ENCODE assay signal across 25 cellular contexts in the genomic region with DNA sequence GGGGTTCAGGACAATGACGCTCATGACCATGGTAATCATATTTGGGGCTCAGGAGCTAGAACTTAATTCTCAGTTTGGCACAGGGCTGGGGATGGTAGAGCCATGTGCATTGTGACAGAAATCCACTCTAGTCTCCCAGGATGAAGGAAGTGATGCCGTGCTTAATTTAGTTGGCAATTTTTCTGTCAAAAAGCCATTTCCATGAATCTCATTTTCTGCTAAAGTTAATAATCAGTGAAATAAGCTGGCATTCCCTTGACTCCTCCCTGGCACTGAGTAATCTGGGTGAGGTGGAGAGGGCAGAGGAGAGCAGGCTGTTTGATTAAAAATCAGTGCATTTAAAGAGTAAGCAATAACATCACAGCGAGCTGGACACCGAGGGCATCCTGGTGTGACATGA.
"Had no signal": no experiment of that assay in that cellular context is flagged by ENCODE, and none has a peak within 500 bp of the region (broad histone marks: within the 10 kb centered on the region; RNA-seq: fewer than 3 reads in every experiment).

No MANE protein-coding gene starts in this region.

- H3K9me3 Mint-ChIP-seq: activated CD4-positive, alpha-beta T cell treated with anti-CD3 and anti-CD28 coated beads, Interleukin-2, amount 10 ng/mL, durations not matched to agents 7 days and 5 days; activated naive CD4-positive, alpha-beta T cell treated with anti-CD3 and anti-CD28 coated beads, Interleukin-2, amount 10 ng/mL, durations not matched to agents 7 days and 5 days; nephron progenitor cell had no signal

- H3K4me3 Mint-ChIP-seq: activated CD4-positive, alpha-beta T cell treated with anti-CD3 and anti-CD28 coated beads, Interleukin-2, amount 10 ng/mL, durations not matched to agents 7 days and 5 days; activated naive CD4-positive, alpha-beta T cell treated with anti-CD3 and anti-CD28 coated beads, Interleukin-2, amount 10 ng/mL, durations not matched to agents 7 days and 5 days; nephron progenitor cell had no signal

- ATAC-seq: left ventricle myocardium superior, sciatic nerve had no signal

- H3K27me3 ChIP-seq: esophagus muscularis mucosa, hepatocyte, upper lobe of left lung had no signal

- H3K27ac ChIP-seq: esophagus muscularis mucosa, hepatocyte, parathyroid adenoma, upper lobe of left lung had no signal

- H3K9me3 ChIP-seq: esophagus muscularis mucosa, SK-N-SH, upper lobe of left lung had no signal

- H3K4me1 ChIP-seq: upper lobe of left lung had no signal

- DNase-seq: activated CD4-positive, alpha-beta T cell treated with anti-CD3 and anti-CD28 coated beads, Interleukin-2, amount 10 ng/mL, durations not matched to agents 7 days and 5 days; activated CD4-positive, CD25-positive, alpha-beta regulatory T cell treated with anti-CD3 and anti-CD28 coated beads, Interleukin-2, amount 50 U/mL, for 72 hours; activated CD8-positive, alpha-beta memory T cell treated with anti-CD3 and anti-CD28 coated beads for 24 hours; activated CD8-positive, alpha-beta memory T cell treated with anti-CD3 and anti-CD28 coated beads, Interleukin-2, amount 50 U/mL, for 4 hours; activated effector memory CD4-positive, alpha-beta T cell treated with Interleukin-2 at 50 U/mL for 16 hours; activated naive CD4-positive, alpha-beta T cell treated with anti-CD3 and anti-CD28 coated beads, Interleukin-2, amount 10 ng/mL, durations not matched to agents 7 days and 5 days; activated T-cell treated with anti-CD3 and anti-CD28 coated beads, Interleukin-2, amount 50 U/mL, for 48 hours; aorta; central memory CD4-positive, alpha-beta T cell; effector memory CD4-positive, alpha-beta T cell; glutamatergic neuron; kidney glomerular epithelial cell; left ventricle myocardium superior; mammary epithelial cell; midbrain; nephron progenitor cell; SK-N-SH; stimulated activated CD4-positive, alpha-beta T cell treated with anti-CD3 and anti-CD28 coated beads, Interleukin-15, amount 100 ng/mL, for 24 hours; stimulated activated naive CD4-positive, alpha-beta T cell treated with Interleukin-2 at 50 U/mL for 16 hours; upper lobe of left lung had no signal

- H3K27ac Mint-ChIP-seq: activated CD4-positive, alpha-beta T cell treated with anti-CD3 and anti-CD28 coated beads, Interleukin-2, amount 10 ng/mL, durations not matched to agents 7 days and 5 days had no signal

- H3K27me3 Mint-ChIP-seq: activated CD4-positive, alpha-beta T cell treated with anti-CD3 and anti-CD28 coated beads, Interleukin-2, amount 10 ng/mL, durations not matched to agents 7 days and 5 days; activated naive CD4-positive, alpha-beta T cell treated with anti-CD3 and anti-CD28 coated beads, Interleukin-2, amount 10 ng/mL, durations not matched to agents 7 days and 5 days had no signal

- H3K4me3 ChIP-seq: esophagus muscularis mucosa, hepatocyte, smooth muscle cell, upper lobe of left lung had no signal
